9 cellular contexts compared by ENCODE assay signal in the genomic region with DNA sequence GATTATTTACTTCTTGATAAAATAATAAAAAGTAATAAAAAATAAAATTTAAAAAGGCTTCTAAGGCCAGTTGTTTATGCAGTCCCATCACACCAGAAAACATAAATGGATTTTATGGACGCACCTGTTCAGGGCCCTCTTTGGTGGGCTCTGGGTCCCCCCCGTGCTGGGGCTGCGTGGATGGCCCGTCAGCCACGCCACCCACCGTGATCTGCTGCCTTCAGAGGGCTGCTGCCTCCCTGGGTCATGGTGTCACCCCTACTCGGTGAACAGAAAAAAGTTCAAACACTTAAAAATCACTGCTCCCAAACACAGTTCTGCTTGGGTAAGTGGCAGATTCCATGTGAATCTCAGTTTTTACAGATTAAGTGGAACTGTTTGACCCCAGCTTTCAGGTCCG.
"Had no signal": no experiment of that assay in that cellular context is flagged by ENCODE, and none has a peak within 500 bp of the region (broad histone marks: within the 10 kb centered on the region; RNA-seq: fewer than 3 reads in every experiment).

No MANE protein-coding gene starts in this region.

- FAIRE-seq: HepG2, HTR-8/SVneo, K562 had no signal

- H3K4me1 Mint-ChIP-seq: IgD-negative memory B cell had no signal

- H3K9ac ChIP-seq: KMS-11 had no signal

- H3K4me3 ChIP-seq: K562 had no signal

- H3K4me2 ChIP-seq: KMS-11 had no signal

- H3K27ac ChIP-seq: HL-60, KMS-11 had no signal

- DNase-seq: IMR-90, KBM-7, KG1 had no signal

- H3K27me3 Mint-ChIP-seq: IgD-negative memory B cell had no signal

- H3K27ac Mint-ChIP-seq: IgD-negative memory B cell had no signal

- ATAC-seq: HepG2, K562 had no signal

- H3K36me3 Mint-ChIP-seq: IgD-negative memory B cell had no signal
